10 cellular contexts compared by ENCODE assay signal in genomic region chr1:59046134-59046533, GRCh38.
DNase-seq lines count a peak whose midpoint lies in the region; ATAC-seq and TF ChIP-seq lines count a peak whose summit lies in the region.
"Had no signal": no experiment of that assay in that cellular context is flagged by ENCODE, and none has a peak within 500 bp of the region (broad histone marks: within the 10 kb centered on the region; RNA-seq: fewer than 3 reads in every experiment).

No MANE protein-coding gene starts in this region.

- no peak overlapping the region for H2AK5ac ChIP-seq in neuronal stem cell (ENCODE audit: low read depth, low read length)

- H3K27ac Mint-ChIP-seq in activated CD4-positive, alpha-beta T cell treated with anti-CD3 and anti-CD28 coated beads for 36 hours: peak overlapping the region; percentile 74
- peak overlapping the region; percentile 86 for H3K27ac Mint-ChIP-seq in activated CD8-positive, alpha-beta T cell treated with anti-CD3 and anti-CD28 coated beads, Interleukin-2, amount 10 ng/mL, durations not matched to agents 7 days and 5 days
- H3K27ac Mint-ChIP-seq in Calu3 (ENCODE audit: unreplicated experiment): no peak overlapping the region

- H3K18ac ChIP-seq in neuronal stem cell (ENCODE audit: low read length): no peak overlapping the region

- no peaks in the 10 kb centered on the region for H3K36me3 ChIP-seq in neuronal stem cell (replicated peaks in 1 of 2; ENCODE audit: control insufficient read depth in 2 of 2, insufficient read depth in 2 of 2, low read length in 2 of 2)
- H3K36me3 ChIP-seq: heart right ventricle had no signal

- H3K9ac ChIP-seq in neuronal stem cell (ENCODE audit: low read depth, low read length, poor library complexity): no peak overlapping the region

- no peak overlapping the region for H3K14ac ChIP-seq in neuronal stem cell (ENCODE audit: low read length)

- no peak overlapping the region for H2BK120ac ChIP-seq in neuronal stem cell (ENCODE audit: low read depth, low read length)

- intact Hi-C loops in activated CD4-positive, alpha-beta T cell treated with anti-CD3 and anti-CD28 coated beads for 36 hours (cut with DNase I, micrococcal nuclease): loop anchor here in 1 of 2 experiments (1.0 kb wide), 1 partner anchor 20 kb away; no protein-coding TSS in a partner anchor
- intact Hi-C loops in left ventricle myocardium superior (cut with micrococcal nuclease) (no loop called here), Calu3 (cut with micrococcal nuclease; ENCODE audit: unreplicated experiment) (no loop called here)

- BruUV-seq in Calu3 (replicated peaks; lab: Mats Ljungman, UMichigan): no TSS peak

- no peak overlapping the region for H3K4me3 Mint-ChIP-seq in activated CD4-positive, alpha-beta T cell treated with anti-CD3 and anti-CD28 coated beads for 36 hours
- peak overlapping the region; percentile 2 for H3K4me3 Mint-ChIP-seq in activated CD8-positive, alpha-beta T cell treated with anti-CD3 and anti-CD28 coated beads, Interleukin-2, amount 10 ng/mL, durations not matched to agents 7 days and 5 days
- H3K4me3 Mint-ChIP-seq in Calu3 (ENCODE audit: low read depth, unreplicated experiment): no peak overlapping the region

- H3K4me1 ChIP-seq in neuronal stem cell (ENCODE audit: control insufficient read depth in 2 of 2, insufficient read depth in 1 of 2, low read depth in 1 of 2, low read length in 2 of 2): peaks cover 2 to 3% of the 10 kb centered on the region in 2 donors

- no peak overlapping the region for H3K4ac ChIP-seq in neuronal stem cell (ENCODE audit: low read length)

- no peaks in the 10 kb centered on the region for H3K79me1 ChIP-seq in neuronal stem cell (ENCODE audit: low read depth, low read length)

- no peak overlapping the region for H3K4me3 ChIP-seq in neuronal stem cell (ENCODE audit: low read length in 2 of 2)
- H3K4me3 ChIP-seq: coronary artery, heart right ventricle had no signal

- no peak overlapping the region for H3K27ac ChIP-seq in neuronal stem cell (replicated peaks; ENCODE audit: low read length)
- H3K27ac ChIP-seq: coronary artery had no signal

- peak; percentile 18 for ATAC-seq in activated CD4-positive, alpha-beta T cell treated with anti-CD3 and anti-CD28 coated beads for 36 hours
- ATAC-seq in HG02852 (IDR thresholded peaks at IDR 0.05; ENCODE audit: unreplicated experiment): peak; percentile 19
- no peak for ATAC-seq in activated CD8-positive, alpha-beta T cell treated with anti-CD3 and anti-CD28 coated beads, Interleukin-2, amount 10 ng/mL, durations not matched to agents 7 days and 5 days
- no peak for ATAC-seq in left ventricle myocardium superior
- ATAC-seq: heart right ventricle had no signal

- no peak overlapping the region for H4K91ac ChIP-seq in neuronal stem cell (ENCODE audit: low read depth, low read length, poor library complexity)

- peak overlapping the region; percentile 76 for H2AFZ ChIP-seq in neuronal stem cell (ENCODE audit: low read length)

- CTCF ChIA-PET in activated CD4-positive, alpha-beta T cell treated with anti-CD3 and anti-CD28 coated beads for 36 hours (lab: Charles Lee): interaction anchor here (1.4 kb wide), 1 partner anchor 17 kb away, joined by 11 read pairs; no protein-coding TSS in a partner anchor
- CTCF ChIA-PET in activated CD8-positive, alpha-beta T cell treated with anti-CD3 and anti-CD28 coated beads, Interleukin-2, amount 10 ng/mL, durations not matched to agents 7 days and 5 days (lab: Charles Lee): interaction anchor here (1.0 to 2.7 kb wide), 16 partner anchors 9 to 653 kb away, joined by 3 to 18 read pairs (median 4); partner anchors contain the start of gene JUN
- CTCF ChIA-PET in Calu3 (lab: Charles Lee): interaction anchor here (0.6 kb wide), 1 partner anchor 107 kb away, joined by 5 read pairs; no protein-coding TSS in a partner anchor

- TF ChIP-seq CTCF in Calu3 (IDR thresholded peaks at IDR 0.05; ENCODE audit: unreplicated experiment): no peak

- no peaks in the 10 kb centered on the region for H3K27me3 ChIP-seq in neuronal stem cell (ENCODE audit: control insufficient read depth in 3 of 3, insufficient read depth in 3 of 3, low read depth in 1 of 3, low read length in 3 of 3)
- H3K27me3 ChIP-seq: heart right ventricle had no signal

- H3K27me3 Mint-ChIP-seq in activated CD4-positive, alpha-beta T cell treated with anti-CD3 and anti-CD28 coated beads for 36 hours: no peaks in the 10 kb centered on the region
- no peaks in the 10 kb centered on the region for H3K27me3 Mint-ChIP-seq in activated CD8-positive, alpha-beta T cell treated with anti-CD3 and anti-CD28 coated beads, Interleukin-2, amount 10 ng/mL, durations not matched to agents 7 days and 5 days (ENCODE audit: low read depth)
- H3K27me3 Mint-ChIP-seq in Calu3 (ENCODE audit: unreplicated experiment): no peaks in the 10 kb centered on the region

- H2BK12ac ChIP-seq in neuronal stem cell (ENCODE audit: low read length): no peak overlapping the region

- H3K23ac ChIP-seq in neuronal stem cell (ENCODE audit: low read depth, low read length, poor library complexity): no peak overlapping the region

- no peaks in the 10 kb centered on the region for H3K36me3 Mint-ChIP-seq in activated CD4-positive, alpha-beta T cell treated with anti-CD3 and anti-CD28 coated beads for 36 hours (ENCODE audit: low read depth)
- peaks cover 21% of the 10 kb centered on the region for H3K36me3 Mint-ChIP-seq in activated CD8-positive, alpha-beta T cell treated with anti-CD3 and anti-CD28 coated beads, Interleukin-2, amount 10 ng/mL, durations not matched to agents 7 days and 5 days (ENCODE audit: low read depth)
- no peaks in the 10 kb centered on the region for H3K36me3 Mint-ChIP-seq in Calu3 (ENCODE audit: insufficient read depth, unreplicated experiment)

- no peak overlapping the region for H2BK15ac ChIP-seq in neuronal stem cell (ENCODE audit: low read length)

- POLR2A ChIA-PET in activated CD4-positive, alpha-beta T cell treated with anti-CD3 and anti-CD28 coated beads for 36 hours (lab: Charles Lee): no interaction called here
- POLR2A ChIA-PET in activated CD8-positive, alpha-beta T cell treated with anti-CD3 and anti-CD28 coated beads, Interleukin-2, amount 10 ng/mL, durations not matched to agents 7 days and 5 days (lab: Charles Lee): interaction anchor here (0.8 to 5.7 kb wide), 5 partner anchors 9 to 263 kb away, joined by 3 to 38 read pairs (median 5); partner anchors contain the start of gene JUN

- no peaks in the 10 kb centered on the region for H3K9me3 Mint-ChIP-seq in activated CD4-positive, alpha-beta T cell treated with anti-CD3 and anti-CD28 coated beads for 36 hours (ENCODE audit: low read depth)
- no peaks in the 10 kb centered on the region for H3K9me3 Mint-ChIP-seq in activated CD8-positive, alpha-beta T cell treated with anti-CD3 and anti-CD28 coated beads, Interleukin-2, amount 10 ng/mL, durations not matched to agents 7 days and 5 days (ENCODE audit: insufficient read depth)
- H3K9me3 Mint-ChIP-seq in Calu3 (ENCODE audit: low read depth, unreplicated experiment): no peaks in the 10 kb centered on the region

- no peak overlapping the region for H3K4me2 ChIP-seq in neuronal stem cell (ENCODE audit: insufficient read depth, low read length, poor library complexity, severe bottlenecking)

- H2BK5ac ChIP-seq in neuronal stem cell (ENCODE audit: low read length): no peak overlapping the region

- no peak overlapping the region for H4K8ac ChIP-seq in neuronal stem cell (ENCODE audit: low read depth, low read length)

- WGBS in neuronal stem cell (ENCODE audit: extremely low coverage in 2 of 2, insufficient read length in 2 of 2, insufficient replicate concordance in 1 of 2), 2 donors: no CpG with 5 or more reads among the region's 2 CpGs

- DNase-seq in activated CD4-positive, alpha-beta T cell treated with anti-CD3 and anti-CD28 coated beads for 36 hours: no peak
- no peak for DNase-seq in activated CD4-positive, alpha-beta T cell treated with anti-CD3 and anti-CD28 coated beads, Interleukin-2, amount 50 U/mL, for 1 hour
- DNase-seq in activated CD8-positive, alpha-beta T cell treated with anti-CD3 and anti-CD28 coated beads, Interleukin-2, amount 10 ng/mL, durations not matched to agents 7 days and 5 days: no peak
- DNase-seq in neuronal stem cell (ENCODE audit: low spot score) (no peak), left ventricle myocardium superior (no peak), Calu3 (no peak), NCI-H2171 treated with DMSO at 0.1 percent for 48 hours (lab: John Stamatoyannopoulos, UW) (no peak)
- DNase-seq: heart right ventricle had no signal

- H3K4me1 Mint-ChIP-seq in activated CD4-positive, alpha-beta T cell treated with anti-CD3 and anti-CD28 coated beads for 36 hours: peaks cover 27% of the 10 kb centered on the region
- H3K4me1 Mint-ChIP-seq in activated CD8-positive, alpha-beta T cell treated with anti-CD3 and anti-CD28 coated beads, Interleukin-2, amount 10 ng/mL, durations not matched to agents 7 days and 5 days (ENCODE audit: low read depth): peaks cover 52% of the 10 kb centered on the region
- H3K4me1 Mint-ChIP-seq in Calu3 (ENCODE audit: low read depth, unreplicated experiment): no peaks in the 10 kb centered on the region

- peaks cover 3 to 17% of the 10 kb centered on the region in 2 donors for H3K9me3 ChIP-seq in neuronal stem cell (replicated peaks in 1 of 2; ENCODE audit: control insufficient read depth in 2 of 2, insufficient read depth in 1 of 2, low read depth in 1 of 2, low read length in 2 of 2)
- H3K9me3 ChIP-seq: heart right ventricle had no signal

Comparison
In these comparisons a context has a peak if more than half of its experiments do, and no peak if none do; other contexts are left out.
1. ATAC-seq: peak in activated CD4-positive, alpha-beta T cell treated with anti-CD3 and anti-CD28 coated beads for 36 hours (single experiment) and HG02852 (single experiment); none in activated CD8-positive, alpha-beta T cell treated with anti-CD3 and anti-CD28 coated beads, Interleukin-2, amount 10 ng/mL, durations not matched to agents 7 days and 5 days (single experiment) and left ventricle myocardium superior (single experiment).